ENCODE assay signal across 8 cellular contexts in the genomic region with DNA sequence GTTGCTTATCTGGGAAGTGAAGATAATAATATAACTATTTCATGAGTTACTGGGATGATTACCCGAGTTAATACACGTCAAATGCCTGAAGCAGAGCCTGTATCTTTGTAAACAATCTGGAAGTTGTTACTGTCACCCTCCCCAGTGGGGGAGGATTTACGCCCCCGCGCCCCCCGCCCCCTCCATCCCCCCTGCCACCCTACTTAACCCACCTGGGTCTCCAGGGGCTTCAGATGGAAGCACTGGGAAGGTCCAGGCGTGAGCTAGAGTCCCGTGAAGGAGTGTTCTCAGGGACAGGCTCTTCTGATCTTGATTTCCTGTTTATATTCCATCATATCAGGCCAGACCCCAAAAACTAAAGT. TPM values are rescaled to one million over a fixed set of nuclear protein-coding genes. Genes with fewer than 3 reads are reported as not detected.
DNase-seq lines count a peak whose midpoint lies in the region; ATAC-seq and TF ChIP-seq lines count a peak whose summit lies in the region.

No MANE protein-coding gene starts in this region.

- H3K4me2 ChIP-seq in neural progenitor cell, result peak overlapping the region; percentile 92

- peak overlapping the region; percentile 80 to 93 (median 89) for H3K4me3 Mint-ChIP-seq in CD4-positive, CD25-positive, alpha-beta regulatory T cell
- peak overlapping the region; percentile 87 for H3K4me3 Mint-ChIP-seq in neural progenitor cell

- peak overlapping the region; percentile 88 for H2AFZ ChIP-seq in neural progenitor cell (replicated peaks)

- H3K4me1 Mint-ChIP-seq in CD4-positive, CD25-positive, alpha-beta regulatory T cell, result peaks cover 10 to 33% (median 24%) of the 10 kb centered on the region in 4 donors
- peaks cover 12% of the 10 kb centered on the region for H3K4me1 Mint-ChIP-seq in neural progenitor cell

- no peak for DNase-seq in CD4-positive, CD25-positive, alpha-beta regulatory T cell
- no peak for DNase-seq in LNCaP clone FGC (ENCODE audit: low read depth)
- no peak for DNase-seq in dorsolateral prefrontal cortex
- no peak for DNase-seq in neural progenitor cell (ENCODE audit: low spot score)
- no peak for DNase-seq in kidney tubule cell (ENCODE audit: low spot score)
- DNase-seq in middle frontal gyrus (ENCODE audit: extremely low spot score, low spot score), result no peak
- DNase-seq in HT-29 (ENCODE audit: low spot score), result no peak

- H3K9me3 Mint-ChIP-seq in CD4-positive, CD25-positive, alpha-beta regulatory T cell, result peaks cover 0 to 3% (median 0%) of the 10 kb centered on the region in 7 donors
- peaks cover 12% of the 10 kb centered on the region for H3K9me3 Mint-ChIP-seq in neural progenitor cell

- peaks cover 25% of the 10 kb centered on the region for H3K79me2 ChIP-seq in neural progenitor cell (ENCODE audit: low read depth)

- H3K9ac ChIP-seq in neural progenitor cell, result no peak overlapping the region

- ATAC-seq in CD4-positive, CD25-positive, alpha-beta regulatory T cell (ENCODE audit: low read depth in 2 of 2), result no peak
- ATAC-seq in GM18520 (IDR thresholded peaks at IDR 0.05; ENCODE audit: unreplicated experiment), result no peak

- intact Hi-C loops in dorsolateral prefrontal cortex (cut with DNase I), result loop anchor here (5.0 to 10.0 kb wide), 2 partner anchors 89 to 148 kb away; a partner anchor contains a TSS

- peaks cover 14% of the 10 kb centered on the region for H3K4me1 ChIP-seq in CD4-positive, CD25-positive, alpha-beta regulatory T cell (ENCODE audit: control insufficient read depth, insufficient read depth, low read length, poor library complexity, severe bottlenecking)
- H3K4me1 ChIP-seq in neural progenitor cell, result peaks cover 10% of the 10 kb centered on the region

- TF ChIP-seq CTCF in LNCaP clone FGC (IDR thresholded peaks at IDR 0.05; ENCODE audit: control insufficient read depth, extremely low read depth, insufficient read depth) (no peak), dorsolateral prefrontal cortex (IDR thresholded peaks at IDR 0.05 in 54 of 56, conservative IDR thresholded peaks at IDR 0.05 in 2 of 56; ENCODE audit: low read depth in 1 of 56, partially characterized antibody in 56 of 56) (peak in 1 of 56 donors; percentile 2), neural progenitor cell (IDR thresholded peaks at IDR 0.05) (no peak)

- peaks cover 14% of the 10 kb centered on the region for H3F3A ChIP-seq in neural progenitor cell (ENCODE audit: low read depth)

- H3K4me3 ChIP-seq in CD4-positive, CD25-positive, alpha-beta regulatory T cell (ENCODE audit: low read depth, low read length), result peak overlapping the region; percentile 92
- H3K4me3 ChIP-seq in LNCaP clone FGC (ENCODE audit: low read depth, low read length) (peak overlapping the region; percentile 97), dorsolateral prefrontal cortex (peak overlapping the region; percentile 62 to 100 (median 93)), neural progenitor cell (peak overlapping the region; percentile 56)

- H3K27me3 Mint-ChIP-seq in CD4-positive, CD25-positive, alpha-beta regulatory T cell, result no peaks in the 10 kb centered on the region
- H3K27me3 Mint-ChIP-seq in neural progenitor cell (ENCODE audit: insufficient read depth, low read depth), result no peaks in the 10 kb centered on the region

- peaks cover 17% of the 10 kb centered on the region for H4K20me1 ChIP-seq in neural progenitor cell (ENCODE audit: low read depth)

- H3K9me3 ChIP-seq in CD4-positive, CD25-positive, alpha-beta regulatory T cell (ENCODE audit: control insufficient read depth in 2 of 2, low read length in 2 of 2), result no peaks in the 10 kb centered on the region
- no peaks in the 10 kb centered on the region for H3K9me3 ChIP-seq in neural progenitor cell (ENCODE audit: low read depth)

- H3K27me3 ChIP-seq in CD4-positive, CD25-positive, alpha-beta regulatory T cell (ENCODE audit: control insufficient read depth, insufficient read depth, low read length), result no peaks in the 10 kb centered on the region
- H3K27me3 ChIP-seq in dorsolateral prefrontal cortex, result no peaks in the 10 kb centered on the region
- no peaks in the 10 kb centered on the region for H3K27me3 ChIP-seq in neural progenitor cell

- peaks cover 5% of the 10 kb centered on the region for H3K36me3 ChIP-seq in CD4-positive, CD25-positive, alpha-beta regulatory T cell (ENCODE audit: control insufficient read depth, insufficient read depth, low read length)
- H3K36me3 ChIP-seq in neural progenitor cell, result no peaks in the 10 kb centered on the region

- H3K27ac Mint-ChIP-seq in CD4-positive, CD25-positive, alpha-beta regulatory T cell, result peak overlapping the region; percentile 88 to 96 (median 96)
- no peak overlapping the region for H3K27ac Mint-ChIP-seq in neural progenitor cell

- peak overlapping the region; percentile 79 for H3K27ac ChIP-seq in CD4-positive, CD25-positive, alpha-beta regulatory T cell (ENCODE audit: insufficient read depth, low read length, poor library complexity, severe bottlenecking)
- H3K27ac ChIP-seq in dorsolateral prefrontal cortex (peak overlapping the region in 55 of 59 donors; percentile 38 to 91 (median 77)), neural progenitor cell (no peak overlapping the region)

- peaks cover 7% of the 10 kb centered on the region for H3K36me3 Mint-ChIP-seq in CD4-positive, CD25-positive, alpha-beta regulatory T cell
- H3K36me3 Mint-ChIP-seq in neural progenitor cell, result no peaks in the 10 kb centered on the region

RNA-seq across cellular contexts. Expression of a gene that starts 0.7 kb away (rescaled TPM):
- 54.3 TPM for total RNA-seq in CD4-positive, CD25-positive, alpha-beta regulatory T cell
- polyA plus RNA-seq in CD4-positive, CD25-positive, alpha-beta regulatory T cell, result 100 to 1,000 TPM; 142 to 232 (median 167) TPM
- total RNA-seq in dorsolateral prefrontal cortex, result 100 to 1,000 TPM in 114 of 120 experiments, 10 to 100 TPM in 6; 63.3 to 219 (median 163) TPM
- total RNA-seq in neural progenitor cell (ENCODE audit: low replicate concordance), result 134 and 203 TPM in 2 replicates
- total RNA-seq in HT-29 (2014; rRNA removed; shearing (Covaris generic)), result 321 and 357 TPM in 2 replicates

RNA-seq across cellular contexts. Expression of a gene that starts 49.9 kb away (rescaled TPM):
- total RNA-seq in CD4-positive, CD25-positive, alpha-beta regulatory T cell, result not detected
- not detected for polyA plus RNA-seq in CD4-positive, CD25-positive, alpha-beta regulatory T cell
- total RNA-seq in dorsolateral prefrontal cortex (1 to 10 TPM in 114 of 120 experiments, under 1 TPM in 6; 0.64 to 5.9 (median 2.1) TPM), neural progenitor cell (ENCODE audit: low replicate concordance) (0.06 TPM in 1 of 2 replicates, not detected in the other)
- total RNA-seq in HT-29 (2014; rRNA removed; shearing (Covaris generic)), result 2.9 and 4.4 TPM in 2 replicates
